20 cellular contexts compared by ENCODE assay signal in genomic region chr17:65629234-65629690, GRCh38.
DNase-seq lines count a peak whose midpoint lies in the region; ATAC-seq and TF ChIP-seq lines count a peak whose summit lies in the region.
"Had no signal": no experiment of that assay in that cellular context is flagged by ENCODE, and none has a peak within 500 bp of the region (broad histone marks: within the 10 kb centered on the region; RNA-seq: fewer than 3 reads in every experiment).

No MANE protein-coding gene starts in this region.

- no peak overlapping the region for H3K4me2 ChIP-seq in neural progenitor cell

- POLR2A ChIA-PET in WTC11 (lab: Charles Lee), result no interaction called here

- H3K36me3 Mint-ChIP-seq in WTC11 (no peaks in the 10 kb centered on the region), neural progenitor cell (peaks cover 26% of the 10 kb centered on the region)
- H3K36me3 Mint-ChIP-seq: activated naive CD8-positive, alpha-beta T cell treated with anti-CD3 and anti-CD28 coated beads, Interleukin-2, amount 10 ng/mL, durations not matched to agents 7 days and 5 days; CD4-positive, alpha-beta memory T cell; T-cell had no signal

- H3K27ac Mint-ChIP-seq in WTC11, result peak overlapping the region; percentile 77
- peak overlapping the region; percentile 57 for H3K27ac Mint-ChIP-seq in neural progenitor cell
- H3K27ac Mint-ChIP-seq: activated CD4-positive, alpha-beta T cell treated with anti-CD3 and anti-CD28 coated beads for 36 hours; activated naive CD8-positive, alpha-beta T cell treated with anti-CD3 and anti-CD28 coated beads, Interleukin-2, amount 10 ng/mL, durations not matched to agents 7 days and 5 days; CD4-positive, alpha-beta memory T cell; T-cell had no signal

- TF ChIP-seq CTCF in WTC11 (IDR thresholded peaks at IDR 0.05) (no peak), neural progenitor cell (IDR thresholded peaks at IDR 0.05) (no peak), GM13976 (IDR thresholded peaks at IDR 0.05; ENCODE audit: borderline replicate concordance, control extremely low read depth, extremely low read depth, insufficient read depth, missing control alignments) (no peak)

- H3K4me1 ChIP-seq in neural progenitor cell, result no peaks in the 10 kb centered on the region

- H3F3A ChIP-seq in neural progenitor cell (ENCODE audit: low read depth), result no peaks in the 10 kb centered on the region

- H3K27ac ChIP-seq in neural progenitor cell, result no peak overlapping the region

- H3K9ac ChIP-seq in neural progenitor cell, result no peak overlapping the region

- no peaks in the 10 kb centered on the region for H3K9me3 ChIP-seq in neural progenitor cell (ENCODE audit: low read depth)
- H3K9me3 ChIP-seq: gastroesophageal sphincter had no signal

- H3K4me3 ChIP-seq in neural progenitor cell, result no peak overlapping the region
- H3K4me3 ChIP-seq: gastroesophageal sphincter had no signal

- H3K27me3 ChIP-seq in neural progenitor cell, result no peaks in the 10 kb centered on the region
- H3K27me3 ChIP-seq: gastroesophageal sphincter had no signal

- H3K9me3 Mint-ChIP-seq in WTC11 (peaks cover under 1% of the 10 kb centered on the region; the same call in 1 of the 2 replicates), neural progenitor cell (peaks cover 9% of the 10 kb centered on the region)
- H3K9me3 Mint-ChIP-seq: activated naive CD8-positive, alpha-beta T cell treated with anti-CD3 and anti-CD28 coated beads, Interleukin-2, amount 10 ng/mL, durations not matched to agents 7 days and 5 days; CD4-positive, alpha-beta memory T cell; T-cell had no signal

- H3K4me1 Mint-ChIP-seq in WTC11, result peaks cover 31% of the 10 kb centered on the region
- H3K4me1 Mint-ChIP-seq in neural progenitor cell, result peaks cover 54% of the 10 kb centered on the region
- H3K4me1 Mint-ChIP-seq: activated CD4-positive, alpha-beta T cell treated with anti-CD3 and anti-CD28 coated beads for 36 hours; activated naive CD8-positive, alpha-beta T cell treated with anti-CD3 and anti-CD28 coated beads, Interleukin-2, amount 10 ng/mL, durations not matched to agents 7 days and 5 days had no signal

- DNase-seq in NCI-H1092 treated with DMSO at 0.1 percent for 48 hours (lab: John Stamatoyannopoulos, UW) (peak; percentile 49), NCI-H1092 (lab: John Stamatoyannopoulos, UW) (no peak), NCI-H2029 treated with DMSO at 0.1 percent for 48 hours (lab: John Stamatoyannopoulos, UW) (peak; percentile 74), WTC11 (ENCODE audit: low spot score) (peak; percentile 12), neural progenitor cell (ENCODE audit: low spot score) (no peak), HUDEP-2 (lab: John Stamatoyannopoulos, UW; ENCODE audit: unreplicated experiment in 76 of 76) (no peak), GM13976 (ENCODE audit: low spot score) (no peak), left ventricle myocardium superior (no peak)
- DNase-seq: 8988T; activated CD4-positive, alpha-beta T cell treated with anti-CD3 and anti-CD28 coated beads for 36 hours; activated naive CD8-positive, alpha-beta T cell treated with anti-CD3 and anti-CD28 coated beads, Interleukin-2, amount 10 ng/mL, durations not matched to agents 7 days and 5 days; activated T-cell treated with anti-CD3 and anti-CD28 coated beads, Interleukin-2, amount 50 U/mL, for 1 hour; CD4-positive, alpha-beta memory T cell; cerebellar nuclear complex; Karpas-422; midbrain; NCI-H446; stimulated activated naive CD4-positive, alpha-beta T cell; T-cell had no signal

- H3K79me2 ChIP-seq in neural progenitor cell (ENCODE audit: low read depth), result no peaks in the 10 kb centered on the region

- H3K27me3 Mint-ChIP-seq in WTC11 (ENCODE audit: low read depth) (no peaks in the 10 kb centered on the region), neural progenitor cell (ENCODE audit: insufficient read depth, low read depth) (no peaks in the 10 kb centered on the region)
- H3K27me3 Mint-ChIP-seq: activated CD4-positive, alpha-beta T cell treated with anti-CD3 and anti-CD28 coated beads for 36 hours had no signal

- H4K20me1 ChIP-seq in neural progenitor cell (ENCODE audit: low read depth), result no peaks in the 10 kb centered on the region

- H3K36me3 ChIP-seq in neural progenitor cell, result no peaks in the 10 kb centered on the region
- H3K36me3 ChIP-seq: gastroesophageal sphincter had no signal

- H2AFZ ChIP-seq in neural progenitor cell (replicated peaks), result no peak overlapping the region

- in situ Hi-C loops in GM13976 (cut with MboI; ENCODE audit: low sequenced_read_pairs, unreplicated experiment), result no loop called here

- H3K4me3 Mint-ChIP-seq in WTC11 (no peak overlapping the region), neural progenitor cell (no peak overlapping the region)
- H3K4me3 Mint-ChIP-seq: activated CD4-positive, alpha-beta T cell treated with anti-CD3 and anti-CD28 coated beads for 36 hours; activated naive CD8-positive, alpha-beta T cell treated with anti-CD3 and anti-CD28 coated beads, Interleukin-2, amount 10 ng/mL, durations not matched to agents 7 days and 5 days; CD4-positive, alpha-beta memory T cell; T-cell had no signal

- intact Hi-C loops in left ventricle myocardium superior (cut with micrococcal nuclease), result no loop called here

- CTCF ChIA-PET in WTC11 (lab: Charles Lee), result no interaction called here

- ATAC-seq in WTC11 (peak; percentile 57), left ventricle myocardium superior (no peak)
- ATAC-seq: activated CD4-positive, alpha-beta T cell treated with anti-CD3 and anti-CD28 coated beads for 36 hours; T-cell had no signal

TF ChIP-seq in WTC11, 78 proteins besides CTCF, POLR2A, EP300 and RAD21:
- TF ChIP-seq ZMAT4 (CRISPR knock-in tag; IDR thresholded peaks at IDR 0.05) (no peak), PRDM15 (CRISPR knock-in tag; IDR thresholded peaks at IDR 0.05) (peak; percentile 68), TEAD1 (CRISPR knock-in tag; IDR thresholded peaks at IDR 0.05) (no peak)

Comparison
In these comparisons a context has a peak if more than half of its experiments do, and no peak if none do; other contexts are left out.
1. DNase-seq: peak in NCI-H1092 treated with DMSO at 0.1 percent for 48 hours (single experiment), NCI-H2029 treated with DMSO at 0.1 percent for 48 hours (single experiment) and WTC11 (single experiment); none in NCI-H1092 (single experiment), neural progenitor cell (single experiment), HUDEP-2 (0 of 76), GM13976 (single experiment) and left ventricle myocardium superior (single experiment).